Comparison of ENCODE assay signal across 28 cellular contexts in the genomic region with DNA sequence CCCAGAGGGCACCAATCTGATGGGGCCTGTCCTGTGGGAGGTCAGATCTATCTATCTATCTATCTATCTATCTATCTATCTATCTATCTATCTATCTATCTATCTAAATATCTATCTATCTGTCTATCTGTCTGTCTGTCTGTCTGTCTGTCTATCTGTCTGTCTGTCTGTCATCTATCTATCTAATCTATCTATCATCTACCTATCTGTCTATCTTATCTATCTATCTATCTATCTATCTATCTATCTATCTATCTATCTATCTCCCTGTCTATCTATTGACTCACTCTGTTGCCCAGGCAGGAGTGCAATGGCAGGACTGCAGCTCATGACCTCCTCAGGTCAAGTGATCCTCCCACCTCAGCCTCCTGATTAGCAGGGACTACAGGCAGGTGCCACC.
"Had no signal": no experiment of that assay in that cellular context is flagged by ENCODE, and none has a peak within 500 bp of the region (broad histone marks: within the 10 kb centered on the region; RNA-seq: fewer than 3 reads in every experiment).

No MANE protein-coding gene starts in this region.

- H3K27me3 Mint-ChIP-seq: stimulated activated memory B cell treated with anti-CD40 and anti-IgM and Interleukin-4, amounts not matched to agents 10 μg/mL and 1 μg/mL and 100 μg/mL, for 72 hours; stimulated activated naive B cell treated with anti-CD40 and anti-IgM and Interleukin-4, amounts not matched to agents 10 μg/mL and 1 μg/mL and 100 μg/mL, for 72 hours; stimulated activated naive CD8-positive, alpha-beta T cell treated with anti-CD3 and anti-CD28 coated beads, Interleukin-15, amount 100 ng/mL, for 72 hours; stimulated activated naive CD8-positive, alpha-beta T cell treated with anti-CD3 and anti-CD28 coated beads, Interleukin-15, Interleukin-2, amounts not matched to agents 100 ng/mL and 50 ng/mL, for 24 hours; type B pancreatic cell had no signal

- H3K9me3 ChIP-seq: stomach, suprapubic skin, testis, thoracic aorta, thyroid gland, tibial artery, tibial nerve, transverse colon, upper lobe of left lung, upper lobe of right lung, uterus, vagina had no signal

- H3K27ac Mint-ChIP-seq: stimulated activated effector memory CD8-positive, alpha-beta T cell treated with anti-CD3 and anti-CD28 coated beads, Interleukin-12 subunit alpha, Interleukin-12 subunit beta, amount 100 ng/mL, for 72 hours; stimulated activated memory B cell treated with anti-CD40 and anti-IgM and Interleukin-4, amounts not matched to agents 10 μg/mL and 1 μg/mL and 100 μg/mL, for 72 hours; stimulated activated naive B cell treated with anti-CD40 and anti-IgM and Interleukin-4, amounts not matched to agents 10 μg/mL and 1 μg/mL and 100 μg/mL, for 72 hours; stimulated activated naive CD8-positive, alpha-beta T cell treated with anti-CD3 and anti-CD28 coated beads, Interleukin-15, amount 100 ng/mL, for 72 hours; stimulated activated naive CD8-positive, alpha-beta T cell treated with anti-CD3 and anti-CD28 coated beads, Interleukin-15, Interleukin-2, amounts not matched to agents 100 ng/mL and 50 ng/mL, for 24 hours; type B pancreatic cell had no signal

- FAIRE-seq: urothelium cell line had no signal

- H3K36me3 Mint-ChIP-seq: stimulated activated effector memory CD8-positive, alpha-beta T cell treated with anti-CD3 and anti-CD28 coated beads, Interleukin-12 subunit alpha, Interleukin-12 subunit beta, amount 100 ng/mL, for 72 hours had no signal

- H3K4me3 ChIP-seq: stomach, suprapubic skin, testis, thoracic aorta, thyroid gland, tibial artery, tibial nerve, transverse colon, upper lobe of left lung, upper lobe of right lung, uterus, vagina had no signal

- H3K4me3 Mint-ChIP-seq: stimulated activated effector memory CD8-positive, alpha-beta T cell treated with anti-CD3 and anti-CD28 coated beads, Interleukin-12 subunit alpha, Interleukin-12 subunit beta, amount 100 ng/mL, for 72 hours; stimulated activated memory B cell treated with anti-CD40 and anti-IgM and Interleukin-4, amounts not matched to agents 10 μg/mL and 1 μg/mL and 100 μg/mL, for 72 hours; stimulated activated naive B cell treated with anti-CD40 and anti-IgM and Interleukin-4, amounts not matched to agents 10 μg/mL and 1 μg/mL and 100 μg/mL, for 72 hours; stimulated activated naive CD8-positive, alpha-beta T cell treated with anti-CD3 and anti-CD28 coated beads, Interleukin-15, amount 100 ng/mL, for 72 hours; stimulated activated naive CD8-positive, alpha-beta T cell treated with anti-CD3 and anti-CD28 coated beads, Interleukin-15, Interleukin-2, amounts not matched to agents 100 ng/mL and 50 ng/mL, for 24 hours; type B pancreatic cell had no signal

- H3K36me3 ChIP-seq: stomach, suprapubic skin, thoracic aorta, thyroid gland, tibial artery, tibial nerve, transverse colon, upper lobe of left lung, upper lobe of right lung, uterus, vagina had no signal

- H3K9me3 Mint-ChIP-seq: stimulated activated effector memory CD8-positive, alpha-beta T cell treated with anti-CD3 and anti-CD28 coated beads, Interleukin-12 subunit alpha, Interleukin-12 subunit beta, amount 100 ng/mL, for 72 hours; stimulated activated naive CD8-positive, alpha-beta T cell treated with anti-CD3 and anti-CD28 coated beads, Interleukin-15, amount 100 ng/mL, for 72 hours; stimulated activated naive CD8-positive, alpha-beta T cell treated with anti-CD3 and anti-CD28 coated beads, Interleukin-15, Interleukin-2, amounts not matched to agents 100 ng/mL and 50 ng/mL, for 24 hours; type B pancreatic cell had no signal

- ATAC-seq: stimulated activated effector memory CD8-positive, alpha-beta T cell treated with anti-CD3 and anti-CD28 coated beads, Interleukin-12 subunit alpha, Interleukin-12 subunit beta, amount 100 ng/mL, for 72 hours; stimulated activated memory B cell treated with anti-CD40 and anti-IgM and Interleukin-4, amounts not matched to agents 10 μg/mL and 1 μg/mL and 100 μg/mL, for 72 hours; stimulated activated naive B cell treated with anti-CD40 and anti-IgM and Interleukin-4, amounts not matched to agents 10 μg/mL and 1 μg/mL and 100 μg/mL, for 72 hours; stimulated activated naive CD8-positive, alpha-beta T cell treated with anti-CD3 and anti-CD28 coated beads, Interleukin-15, amount 100 ng/mL, for 72 hours; stimulated activated naive CD8-positive, alpha-beta T cell treated with anti-CD3 and anti-CD28 coated beads, Interleukin-15, Interleukin-2, amounts not matched to agents 100 U/mL and 50 U/mL, for 24 hours; upper lobe of right lung had no signal

- H3K4me1 Mint-ChIP-seq: stimulated activated effector memory CD8-positive, alpha-beta T cell treated with anti-CD3 and anti-CD28 coated beads, Interleukin-12 subunit alpha, Interleukin-12 subunit beta, amount 100 ng/mL, for 72 hours had no signal

- H3K27me3 ChIP-seq: stomach, suprapubic skin, testis, thyroid gland, tibial artery, tibial nerve, transverse colon, upper lobe of left lung, upper lobe of right lung, uterus, vagina had no signal

- H3K4me1 ChIP-seq: suprapubic skin, tibial artery, tibial nerve, transverse colon, upper lobe of left lung, upper lobe of right lung, uterus, vagina had no signal

- DNase-seq: stimulated activated CD4-positive, alpha-beta T cell treated with anti-CD3 and anti-CD28 coated beads, Interleukin-2, amount 100 ng/mL, for 48 hours; stimulated activated CD4-positive, alpha-beta T cell treated with anti-CD3 and anti-CD28 coated beads, Interleukin-4, amount 100 ng/mL, for 1 hour; stimulated activated CD4-positive, alpha-beta T cell treated with anti-CD3 and anti-CD28 coated beads, Interleukin-4, amount 100 ng/mL, for 24 hours; stimulated activated CD4-positive, alpha-beta T cell treated with anti-CD3 and anti-CD28 coated beads, Interleukin-4, amount 100 ng/mL, for 4 hours; stimulated activated CD8-positive, alpha-beta memory T cell treated with anti-CD3 and anti-CD28 coated beads, Interleukin-4, amount 100 ng/mL, for 48 hours; stimulated activated naive B cell treated with anti-CD40 and anti-IgM and Interleukin-4, amounts not matched to agents 10 μg/mL and 1 μg/mL and 100 μg/mL, for 72 hours; stimulated activated naive CD4-positive, alpha-beta T cell; stimulated activated naive CD4-positive, alpha-beta T cell treated with Interleukin-2 at 50 U/mL for 16 hours; stimulated activated naive CD8-positive, alpha-beta T cell treated with anti-CD3 and anti-CD28 coated beads, Interleukin-15, amount 100 ng/mL, for 72 hours; stimulated activated naive CD8-positive, alpha-beta T cell treated with anti-CD3 and anti-CD28 coated beads, Interleukin-15, Interleukin-2, amounts not matched to agents 100 U/mL and 50 U/mL, for 24 hours; stomach; substantia nigra; testis; thyroid gland; tibial artery; transverse colon; upper lobe of left lung; upper lobe of right lung; uterus had no signal

- H3K27ac ChIP-seq: stomach, suprapubic skin, testis, thoracic aorta, thyroid gland, tibial artery, tibial nerve, transverse colon, upper lobe of left lung, upper lobe of right lung, uterus, vagina had no signal
